35 cellular contexts compared by ENCODE assay signal in genomic region chr4:88227734-88228133, GRCh38.
"Had no signal": no experiment of that assay in that cellular context is flagged by ENCODE, and none has a peak within 500 bp of the region (broad histone marks: within the 10 kb centered on the region; RNA-seq: fewer than 3 reads in every experiment).

No MANE protein-coding gene starts in this region.

- H3K4me3 ChIP-seq: MG63 had no signal

- H3K27me3 ChIP-seq: MG63 had no signal

- H3K27ac ChIP-seq: KMS-11 had no signal

- H3K9me3 ChIP-seq: MG63 had no signal

- H3K36me3 ChIP-seq: MG63 had no signal

- DNase-seq: Karpas-422, Kasumi-1, KG1, MG63, MM.1S, MV-4-11, NCI-H1048, NCI-H1092, NCI-H1092 treated with DMSO at 0.1 percent for 48 hours, NCI-H1105, NCI-H1105 treated with DMSO at 0.1 percent for 48 hours, NCI-H1417, NCI-H1417 treated with DMSO at 0.1 percent for 48 hours, NCI-H1436, NCI-H1436 treated with DMSO at 0.1 percent for 48 hours, NCI-H146, NCI-H1694, NCI-H1694 treated with DMSO at 0.1 percent for 48 hours, NCI-H187, NCI-H187 treated with DMSO at 0.1 percent for 48 hours, NCI-H1930, NCI-H2029, NCI-H2029 treated with DMSO at 0.1 percent for 48 hours, NCI-H2081, NCI-H2081 treated with DMSO at 0.1 percent for 48 hours, NCI-H2107, NCI-H2171, NCI-H2227 treated with DMSO at 0.1 percent for 48 hours, NCI-H226, NCI-H345, NCI-H446, NCI-H446 treated with DMSO at 0.1 percent for 48 hours, NCI-H510A, NCI-H510A treated with DMSO at 0.1 percent for 48 hours had no signal

- H3K4me2 ChIP-seq: KMS-11 had no signal

- H3K9ac ChIP-seq: KMS-11 had no signal
